In the genomic region with DNA sequence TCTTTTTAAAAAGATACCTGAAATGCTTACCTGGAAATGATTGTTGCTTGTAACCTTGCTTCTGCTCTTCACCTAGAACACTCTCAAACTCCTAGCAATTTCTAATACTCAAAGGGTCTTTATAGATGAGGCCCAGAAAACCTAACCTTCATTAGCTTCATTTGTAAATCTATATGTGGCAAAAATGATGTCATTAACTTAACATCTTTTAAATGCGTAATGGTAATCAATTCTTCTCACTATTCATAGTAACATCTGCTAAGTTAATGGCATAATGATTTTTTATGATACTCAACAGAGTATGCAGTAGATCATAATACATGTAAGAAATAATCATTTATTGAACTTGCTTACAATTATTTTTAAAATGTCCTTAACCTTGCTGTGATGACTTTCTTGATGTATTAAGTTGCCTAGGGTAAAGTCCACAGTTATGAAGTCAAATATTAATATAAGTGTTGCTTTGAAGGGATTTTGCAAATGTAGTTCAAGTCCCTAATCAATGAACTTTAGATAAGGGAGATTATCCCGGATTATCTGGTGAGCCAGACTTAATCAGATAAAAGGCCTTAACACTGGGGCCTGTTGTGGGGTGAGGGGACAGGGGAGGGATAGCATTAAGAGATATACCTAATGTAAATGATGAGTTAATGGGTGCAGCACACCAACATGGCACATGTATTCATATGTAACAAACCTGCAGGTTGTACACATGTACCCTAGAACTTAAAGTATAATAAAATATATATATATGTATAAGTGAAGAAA, we compare ENCODE assay signal across 11 cellular contexts. TPM values are rescaled to one million over a fixed set of nuclear protein-coding genes. Genes with fewer than 3 reads are reported as not detected.
"Had no signal": no experiment of that assay in that cellular context is flagged by ENCODE, and none has a peak within 500 bp of the region (broad histone marks: within the 10 kb centered on the region; RNA-seq: fewer than 3 reads in every experiment).

No MANE protein-coding gene starts in this region.

- H3K27ac ChIP-seq: HL-60 had no signal

- H3K4me1 Mint-ChIP-seq: GM23338, H9 had no signal

- H3K4me2 ChIP-seq: GM23338 had no signal

- H3K9me3 Mint-ChIP-seq: GM23338, H9 had no signal

- H3K4me3 ChIP-seq: GM23338, K562 had no signal

- H3K4me3 Mint-ChIP-seq: GM23338, H9, HFFc6 had no signal

- DNase-seq: H9, HCEC 1CT, HFFc6, IMR-90, KG1 had no signal

- H3K27ac Mint-ChIP-seq: GM23338, H9, HFFc6 had no signal

- ATAC-seq: GM23338, K562 had no signal

- FAIRE-seq: H1, H54, K562 had no signal

RNA-seq across cellular contexts. Expression of gene SERPINI2, which starts 10.1 kb away (rescaled TPM):
- total RNA-seq: HFFc6, HT1080, IMR-90, K562 had no signal
- polyA plus RNA-seq: H1, IMR-90, K562 had no signal
